10 cellular contexts compared by ENCODE assay signal in the genomic region with DNA sequence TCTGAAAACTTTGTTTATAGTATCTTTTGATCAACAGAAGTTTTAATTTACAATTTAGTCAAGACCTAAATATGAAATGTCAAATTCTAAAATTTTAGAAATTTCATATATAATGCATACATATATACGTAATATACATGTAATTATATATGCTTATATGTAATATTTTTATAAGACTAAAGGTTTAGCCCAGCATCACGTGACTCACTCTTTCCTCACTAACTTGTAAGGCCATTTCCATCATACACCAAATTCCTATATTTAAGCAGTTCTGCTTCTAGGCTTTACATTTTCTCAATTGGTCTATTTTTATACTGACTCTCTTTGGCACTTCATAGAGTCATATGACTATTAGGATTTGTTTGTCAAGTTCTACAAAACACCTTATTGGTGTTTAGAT. TPM values are rescaled to one million over a fixed set of nuclear protein-coding genes. Genes with fewer than 3 reads are reported as not detected.
"Had no signal": no experiment of that assay in that cellular context is flagged by ENCODE, and none has a peak within 500 bp of the region (broad histone marks: within the 10 kb centered on the region; RNA-seq: fewer than 3 reads in every experiment).

No MANE protein-coding gene starts in this region.

- H3K4me2 ChIP-seq: GM23338, KMS-11 had no signal

- H2AFZ ChIP-seq: GM23338 had no signal

- H3K9ac ChIP-seq: KMS-11 had no signal

- DNase-seq: H7, HFFc6, IMR-90, KBM-7 had no signal

- H3K27ac Mint-ChIP-seq: GM23338, HFFc6 had no signal

- H3K27ac ChIP-seq: HL-60, KMS-11 had no signal

- H3K4me3 Mint-ChIP-seq: GM23338, HFFc6 had no signal

- H3K4me3 ChIP-seq: GM23338, HAP-1 had no signal

- H3K36me3 ChIP-seq: HAP-1 had no signal

RNA-seq across cellular contexts. Expression of gene CFAP95, which starts 56.4 kb away (rescaled TPM):
- total RNA-seq: H4, HT1080, IMR-90 had no signal
- polyA plus RNA-seq: IMR-90 had no signal
